In the genomic region with DNA sequence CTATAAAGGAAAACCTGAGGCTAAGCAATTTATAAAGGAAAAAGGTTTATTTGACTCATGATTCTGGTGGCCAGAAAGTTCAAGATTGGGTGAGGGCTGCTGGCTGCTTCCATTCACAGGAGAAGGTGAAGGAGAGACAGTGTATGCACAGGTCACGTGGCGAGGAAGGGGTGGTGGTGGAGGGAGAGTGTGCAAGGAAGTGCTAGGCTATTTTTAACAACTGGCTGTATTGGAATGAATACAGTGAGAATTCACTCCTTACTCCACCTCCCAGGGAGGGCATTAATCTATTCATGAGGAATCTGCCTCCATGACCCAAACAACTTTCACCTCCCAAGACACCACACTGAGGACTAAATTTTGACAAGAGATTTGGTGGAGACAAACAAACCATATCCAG, we compare ENCODE assay signal across 1 cellular context.
TF ChIP-seq lines count a peak whose summit lies in the region.

No MANE protein-coding gene starts in this region.

TF ChIP-seq in IMR-90, 13 proteins besides CTCF, POLR2A, EP300 and RAD21 (continued from another document):
- no peak for TF ChIP-seq ELK1 (IDR thresholded peaks at IDR 0.05; ENCODE audit: borderline replicate concordance, low read depth, low read length)
- no peak for TF ChIP-seq BHLHE40 (IDR thresholded peaks at IDR 0.05; ENCODE audit: low read depth, low read length)
- no peak for TF ChIP-seq MAZ (IDR thresholded peaks at IDR 0.05; ENCODE audit: borderline replicate concordance, low read depth, low read length)
- no peak for TF ChIP-seq USF2 (IDR thresholded peaks at IDR 0.05; ENCODE audit: low read depth, low read length)
- no peak for TF ChIP-seq CHD1 (IDR thresholded peaks at IDR 0.05; ENCODE audit: low read depth, low read length)
- no peak for TF ChIP-seq CEBPB (IDR thresholded peaks at IDR 0.05; ENCODE audit: low read depth, low read length)
